ENCODE assay signal across 8 cellular contexts in genomic region chr14:76456200-76456599, GRCh38.
DNase-seq lines count a peak whose midpoint lies in the region; ATAC-seq and TF ChIP-seq lines count a peak whose summit lies in the region.

No MANE protein-coding gene starts in this region.

- no peaks in the 10 kb centered on the region for H3K36me3 ChIP-seq in SK-N-SH (replicated peaks in 1 of 2; ENCODE audit: control insufficient read depth in 1 of 2, insufficient read depth in 2 of 2, low read length in 1 of 2)

- DNase-seq in activated CD4-positive, CD25-positive, alpha-beta regulatory T cell treated with anti-CD3 and anti-CD28 coated beads, Interleukin-2, amount 50 U/mL, for 72 hours = peak; percentile 34
- DNase-seq in SK-N-SH = peak; percentile 62
- peak in 1 of 2 donors; percentile 43 for DNase-seq in foreskin keratinocyte
- DNase-seq in stimulated activated CD4-positive, alpha-beta T cell treated with anti-CD3 and anti-CD28 coated beads, Interleukin-1b, Interleukin-23, amount 100 ng/mL, for 24 hours (ENCODE audit: low read depth in 4 of 4, low spot score in 1 of 4) = peak in 3 of 4 experiments; percentile 2 to 18 (median 12)

- CTCF ChIA-PET in SK-N-SH (lab: Yijun Ruan, JAX) = interaction anchor here (0.6 to 2.8 kb wide), 21 partner anchors 8 to 409 kb away, joined by 3 to 22 read pairs (median 4); no protein-coding TSS in a partner anchor

- no peaks in the 10 kb centered on the region for H3F3A ChIP-seq in SK-N-SH (replicated peaks; ENCODE audit: insufficient read depth)

- H3K4me1 ChIP-seq in SK-N-SH (ENCODE audit: control insufficient read depth in 1 of 2, insufficient read depth in 2 of 2, low read depth in 1 of 2, low read length in 1 of 2) = no peaks in the 10 kb centered on the region
- H3K4me1 ChIP-seq in foreskin keratinocyte = no peaks in the 10 kb centered on the region

- H2AFZ ChIP-seq in SK-N-SH (ENCODE audit: low read depth) = no peak overlapping the region

- 45% methylated on average over 2 of the region's 2 CpGs for WGBS in SK-N-SH (ENCODE audit: low lambda C conversion rate)

- no peaks in the 10 kb centered on the region for H3K79me2 ChIP-seq in SK-N-SH (ENCODE audit: insufficient read depth)

- no peak for ATAC-seq in activated CD4-positive, CD25-positive, alpha-beta regulatory T cell treated with anti-CD3 and anti-CD28 coated beads, Interleukin-2, amount 50 U/mL, for 24 hours
- ATAC-seq in foreskin keratinocyte (peak; percentile 63), HG03520 (IDR thresholded peaks at IDR 0.05; ENCODE audit: unreplicated experiment) (no peak), GM18868 (IDR thresholded peaks at IDR 0.05; ENCODE audit: unreplicated experiment) (no peak)

- no peaks in the 10 kb centered on the region for H3K9me2 ChIP-seq in SK-N-SH

- TF ChIP-seq EP300 in Ishikawa (IDR thresholded peaks at IDR 0.05; ENCODE audit: borderline replicate concordance) (no peak), SK-N-SH (IDR thresholded peaks at IDR 0.05; ENCODE audit: borderline replicate concordance in 1 of 2, low read depth in 1 of 2, low read length in 1 of 2) (no peak)

- no peaks in the 10 kb centered on the region for H4K20me1 ChIP-seq in SK-N-SH (ENCODE audit: insufficient read depth)

- no peak overlapping the region; a peak in 1 of 4 replicates for H3K4me3 ChIP-seq in SK-N-SH (ENCODE audit: low read depth in 2 of 2, low read length in 1 of 2)

- no peak overlapping the region for H3K9ac ChIP-seq in SK-N-SH

- no peaks in the 10 kb centered on the region for H3K9me3 ChIP-seq in SK-N-SH

- H3K27me3 ChIP-seq in SK-N-SH (ENCODE audit: insufficient read depth) (no peaks in the 10 kb centered on the region), foreskin keratinocyte (peaks cover 5% of the 10 kb centered on the region)

- H3K27ac ChIP-seq in SK-N-SH (ENCODE audit: low read depth in 2 of 2, low read length in 1 of 2) (no peak overlapping the region), foreskin keratinocyte (no peak overlapping the region)

- TF ChIP-seq CTCF in SK-N-SH (IDR thresholded peaks at IDR 0.05) (peak; percentile 61), foreskin keratinocyte (conservative IDR thresholded peaks at IDR 0.05) (peak; percentile 65)

- POLR2A ChIA-PET in SK-N-SH (lab: Yijun Ruan, JAX) = no interaction called here

- no peak overlapping the region for H3K4me2 ChIP-seq in SK-N-SH

- TF ChIP-seq RAD21 in Ishikawa (IDR thresholded peaks at IDR 0.05; ENCODE audit: low read depth) (peak; percentile 56), SK-N-SH (IDR thresholded peaks at IDR 0.05; ENCODE audit: low read length) (peak; percentile 61)

TF ChIP-seq in Ishikawa, 13 proteins besides CTCF, POLR2A, EP300 and RAD21:
- TF ChIP-seq TAF1 (IDR thresholded peaks at IDR 0.05; ENCODE audit: low read depth) = no peak
TF ChIP-seq in Ishikawa: peak in this region for 0.

TF ChIP-seq in SK-N-SH, 30 proteins besides CTCF, POLR2A, EP300 and RAD21:
- TF ChIP-seq EZH2phosphoT487 (IDR thresholded peaks at IDR 0.05; ENCODE audit: borderline replicate concordance, low read depth) = no peak
- no peak for TF ChIP-seq RCOR1 (IDR thresholded peaks at IDR 0.05; ENCODE audit: low read length)
- peak; percentile 54; the same call in 1 of the 2 replicates for TF ChIP-seq SMC3 (IDR thresholded peaks at IDR 0.05; ENCODE audit: low read depth, low read length)
- no peak for TF ChIP-seq TAF1 (IDR thresholded peaks at IDR 0.05; ENCODE audit: borderline replicate concordance, low read depth, low read length)
